In the genomic region with DNA sequence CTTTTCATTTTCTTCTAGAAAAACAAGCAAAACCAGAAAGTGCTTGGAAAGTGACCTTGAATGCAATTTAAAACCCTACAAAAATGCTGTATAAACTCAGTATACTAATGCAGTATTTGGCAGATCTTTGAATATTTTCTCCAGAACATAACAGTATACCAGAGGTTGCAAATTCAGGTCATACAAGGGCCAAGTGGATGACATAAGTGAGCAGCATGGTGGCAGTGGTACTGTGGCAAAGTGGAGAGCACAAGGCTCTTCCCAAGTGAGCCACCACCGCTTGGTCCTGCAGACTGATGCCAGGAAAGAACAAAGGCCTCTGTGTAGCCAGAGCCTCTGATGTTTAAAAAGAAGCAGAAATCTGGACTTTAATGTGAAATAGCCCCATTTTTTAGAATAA, we compare ENCODE assay signal across 1 cellular context.
TF ChIP-seq lines count a peak whose summit lies in the region.

No MANE protein-coding gene starts in this region.

TF ChIP-seq in SK-N-SH, 30 proteins besides CTCF, POLR2A, EP300 and RAD21 (continued from another document):
- TF ChIP-seq FOXM1 (IDR thresholded peaks at IDR 0.05; ENCODE audit: low read depth) (no peak), MAX (IDR thresholded peaks at IDR 0.05; ENCODE audit: low read depth) (no peak), NFIC (IDR thresholded peaks at IDR 0.05; ENCODE audit: borderline replicate concordance) (no peak)
